ENCODE assay signal across 8 cellular contexts in the genomic region with DNA sequence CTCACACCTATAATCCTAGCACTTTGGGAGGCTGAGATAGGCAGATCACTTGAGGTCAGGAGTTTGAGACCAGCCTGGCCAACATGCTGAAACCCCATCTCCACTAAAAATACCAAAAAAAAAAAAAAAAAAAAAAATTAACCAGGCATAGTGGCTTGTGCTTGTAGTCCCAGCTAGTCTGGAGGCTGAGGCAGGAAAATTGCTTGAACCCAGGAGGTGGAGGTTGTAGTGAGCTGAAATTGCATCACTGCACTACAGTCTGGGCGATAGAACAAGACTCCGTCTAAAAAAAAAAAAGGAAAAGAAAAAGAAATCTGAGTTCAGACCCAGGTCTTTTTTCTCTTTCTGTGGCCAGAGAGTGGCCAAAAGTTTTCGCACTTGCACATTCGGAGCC. TPM values are rescaled to one million over a fixed set of nuclear protein-coding genes. Genes with fewer than 3 reads are reported as not detected.
A peak's percentile ranks its signal among the peaks of the same experiment; 100 is the strongest.
DNase-seq lines count a peak whose midpoint lies in the region; ATAC-seq, FAIRE-seq and TF ChIP-seq lines count a peak whose summit lies in the region.
"Not testable (repeated sequence)": the region's sequence is repeated elsewhere in the genome, so short reads cannot be mapped to it uniquely, and the experiment has no call there.

No MANE protein-coding gene starts in this region.

- not testable (repeated sequence) for H2AFZ ChIP-seq in GM23338

- not testable (repeated sequence) for DNase-seq in A549 (ENCODE audit: low read depth in 1 of 2, low spot score in 1 of 2); GM23338 (ENCODE audit: low spot score); activated CD4-positive, alpha-beta T cell treated with anti-CD3 and anti-CD28 coated beads for 36 hours; activated naive CD4-positive, alpha-beta T cell treated with anti-CD3 and anti-CD28 coated beads for 36 hours; naive B cell; progenitor cell of endocrine pancreas (ENCODE audit: low spot score, unreplicated experiment)
- peak; percentile 43 for DNase-seq in NB4 (ENCODE audit: low read depth)

- not testable (repeated sequence) for H3K4me3 ChIP-seq in A549, GM23338
- peak overlapping the region; percentile 78 for H3K4me3 ChIP-seq in NB4 (ENCODE audit: low read depth, low read length)

- TF ChIP-seq RAD21 in A549 (conservative IDR thresholded peaks at IDR 0.05 in 1 of 2, IDR thresholded peaks at IDR 0.05 in 1 of 2), result not testable (repeated sequence)

- TF ChIP-seq CTCF in A549 (IDR thresholded peaks at IDR 0.05); GM23338 (conservative IDR thresholded peaks at IDR 0.05; ENCODE audit: low read depth in 2 of 2); NB4 (IDR thresholded peaks at IDR 0.05; ENCODE audit: low read depth, low read length); progenitor cell of endocrine pancreas (IDR thresholded peaks at IDR 0.05; ENCODE audit: unreplicated experiment): not testable (repeated sequence)

- H3K27ac ChIP-seq in A549; GM23338 (ENCODE audit: low read depth): not testable (repeated sequence)

- not testable (repeated sequence) for H3K36me3 ChIP-seq in GM23338 (ENCODE audit: insufficient read depth)

- intact Hi-C loops in activated CD4-positive, alpha-beta T cell treated with anti-CD3 and anti-CD28 coated beads for 36 hours (cut with DNase I, micrococcal nuclease), result loop anchor here in 1 of 2 experiments (2.0 kb wide), 1 partner anchor 67 kb away; the partner anchor contains the start of gene TMBIM4
- intact Hi-C loops in activated naive CD4-positive, alpha-beta T cell treated with anti-CD3 and anti-CD28 coated beads for 36 hours (cut with micrococcal nuclease), result not testable (repeated sequence)
- intact Hi-C loops in dendritic cell treated with granulocyte-macrophage colony-stimulating factor and Interleukin-4, amounts not matched to agents 40 ng/mL and 50 ng/mL, for 4 days (cut with micrococcal nuclease), result loop anchor here (2.0 to 5.0 kb wide), 3 partner anchors 33 to 104 kb away; partner anchors contain the start of genes HELB and LLPH

- POLR2A ChIA-PET in A549 (lab: Yijun Ruan, JAX); activated CD4-positive, alpha-beta T cell treated with anti-CD3 and anti-CD28 coated beads for 36 hours (lab: Charles Lee): not testable (repeated sequence)

- H3K27me3 Mint-ChIP-seq in GM23338 (ENCODE audit: insufficient read depth, low read depth, poor library complexity); dendritic cell treated with granulocyte-macrophage colony-stimulating factor and Interleukin-4, amounts not matched to agents 40 ng/mL and 50 ng/mL, for 4 days; naive B cell: not testable (repeated sequence)
- peaks cover 24% of the 10 kb centered on the region for H3K27me3 Mint-ChIP-seq in activated CD4-positive, alpha-beta T cell treated with anti-CD3 and anti-CD28 coated beads for 36 hours
- H3K27me3 Mint-ChIP-seq in activated naive CD4-positive, alpha-beta T cell treated with anti-CD3 and anti-CD28 coated beads for 36 hours (ENCODE audit: low read depth), result peaks cover 39% of the 10 kb centered on the region
- peaks cover 49% of the 10 kb centered on the region for H3K27me3 Mint-ChIP-seq in progenitor cell of endocrine pancreas

- not testable (repeated sequence) for FAIRE-seq in A549 (lab: Jason Lieb, UNC)

- not testable (repeated sequence) for H3K9me3 ChIP-seq in A549

- H3K4me1 Mint-ChIP-seq in GM23338, result peaks cover 32% of the 10 kb centered on the region
- H3K4me1 Mint-ChIP-seq in activated CD4-positive, alpha-beta T cell treated with anti-CD3 and anti-CD28 coated beads for 36 hours; activated naive CD4-positive, alpha-beta T cell treated with anti-CD3 and anti-CD28 coated beads for 36 hours (ENCODE audit: low read depth); progenitor cell of endocrine pancreas (ENCODE audit: low read depth): not testable (repeated sequence)
- peaks cover 71% of the 10 kb centered on the region for H3K4me1 Mint-ChIP-seq in dendritic cell treated with granulocyte-macrophage colony-stimulating factor and Interleukin-4, amounts not matched to agents 40 ng/mL and 50 ng/mL, for 4 days (ENCODE audit: low read depth)
- peaks cover 24 to 38% (median 29%) of the 10 kb centered on the region in 3 donors for H3K4me1 Mint-ChIP-seq in naive B cell

- not testable (repeated sequence) for H3K27me3 ChIP-seq in GM23338 (ENCODE audit: insufficient read depth)

- WGBS in A549 (ENCODE audit: missing lambda C conversion rate), result 91% methylated on average over 4 of the region's 4 CpGs

- CTCF ChIA-PET in A549 (lab: Yijun Ruan, JAX), result interaction anchor here (0.6 to 2.4 kb wide), 5 partner anchors 10 to 614 kb away, joined by 3 to 8 read pairs (median 4); partner anchors contain the start of gene TMBIM4
- CTCF ChIA-PET in activated CD4-positive, alpha-beta T cell treated with anti-CD3 and anti-CD28 coated beads for 36 hours (lab: Charles Lee), result interaction anchor here (0.9 to 1.9 kb wide), 6 partner anchors 10 to 97 kb away, joined by 3 to 10 read pairs (median 3); partner anchors contain the start of gene TMBIM4
- CTCF ChIA-PET in activated naive CD4-positive, alpha-beta T cell treated with anti-CD3 and anti-CD28 coated beads for 36 hours (lab: Charles Lee), result interaction anchor here (0.7 to 1.9 kb wide), 8 partner anchors 34 to 1393 kb away, joined by 3 to 13 read pairs (median 4); partner anchors contain the start of genes LLPH and TMBIM4

- H3K36me3 Mint-ChIP-seq in GM23338 (ENCODE audit: low read depth); activated CD4-positive, alpha-beta T cell treated with anti-CD3 and anti-CD28 coated beads for 36 hours (ENCODE audit: low read depth); activated naive CD4-positive, alpha-beta T cell treated with anti-CD3 and anti-CD28 coated beads for 36 hours (ENCODE audit: low read depth); naive B cell; progenitor cell of endocrine pancreas (ENCODE audit: insufficient read depth): not testable (repeated sequence)
- H3K36me3 Mint-ChIP-seq in dendritic cell treated with granulocyte-macrophage colony-stimulating factor and Interleukin-4, amounts not matched to agents 40 ng/mL and 50 ng/mL, for 4 days (ENCODE audit: low read depth), result peaks cover 27% of the 10 kb centered on the region

- peak overlapping the region; percentile 97 for H3K4me2 ChIP-seq in A549
- H3K4me2 ChIP-seq in GM23338, result not testable (repeated sequence)

- not testable (repeated sequence) for H3K27ac Mint-ChIP-seq in GM23338; activated CD4-positive, alpha-beta T cell treated with anti-CD3 and anti-CD28 coated beads for 36 hours; activated naive CD4-positive, alpha-beta T cell treated with anti-CD3 and anti-CD28 coated beads for 36 hours; progenitor cell of endocrine pancreas
- H3K27ac Mint-ChIP-seq in dendritic cell treated with granulocyte-macrophage colony-stimulating factor and Interleukin-4, amounts not matched to agents 40 ng/mL and 50 ng/mL, for 4 days, result peak overlapping the region; percentile 85
- peak overlapping the region in 1 of 6 donors; percentile 17 for H3K27ac Mint-ChIP-seq in naive B cell

- not testable (repeated sequence) for H3K9me3 Mint-ChIP-seq in GM23338; activated CD4-positive, alpha-beta T cell treated with anti-CD3 and anti-CD28 coated beads for 36 hours (ENCODE audit: low read depth); activated naive CD4-positive, alpha-beta T cell treated with anti-CD3 and anti-CD28 coated beads for 36 hours; dendritic cell treated with granulocyte-macrophage colony-stimulating factor and Interleukin-4, amounts not matched to agents 40 ng/mL and 50 ng/mL, for 4 days; naive B cell; progenitor cell of endocrine pancreas (ENCODE audit: low read depth)

- H3K9me2 ChIP-seq in GM23338 (ENCODE audit: insufficient read depth), result not testable (repeated sequence)

- H3K79me2 ChIP-seq in GM23338 (replicated peaks; ENCODE audit: insufficient read depth), result not testable (repeated sequence)

- H3K4me3 Mint-ChIP-seq in GM23338 (peak overlapping the region; percentile 59; the same call in 2 of the 3 replicates), naive B cell (peak overlapping the region in 7 of 8 donors; percentile 1 to 82 (median 72)), progenitor cell of endocrine pancreas (ENCODE audit: low read depth) (peak overlapping the region; percentile 46)
- H3K4me3 Mint-ChIP-seq in activated CD4-positive, alpha-beta T cell treated with anti-CD3 and anti-CD28 coated beads for 36 hours, result peak overlapping the region; percentile 38
- H3K4me3 Mint-ChIP-seq in activated naive CD4-positive, alpha-beta T cell treated with anti-CD3 and anti-CD28 coated beads for 36 hours, result peak overlapping the region; percentile 29
- peak overlapping the region; percentile 34 for H3K4me3 Mint-ChIP-seq in dendritic cell treated with granulocyte-macrophage colony-stimulating factor and Interleukin-4, amounts not matched to agents 40 ng/mL and 50 ng/mL, for 4 days

- not testable (repeated sequence) for H3K4me1 ChIP-seq in A549
- peaks cover 35% of the 10 kb centered on the region for H3K4me1 ChIP-seq in GM23338 (ENCODE audit: insufficient read depth)

- not testable (repeated sequence) for TF ChIP-seq POLR2A in A549 (IDR thresholded peaks at IDR 0.05; ENCODE audit: low read length); NB4 (IDR thresholded peaks at IDR 0.05; ENCODE audit: extremely low read depth, insufficient read length)

- not testable (repeated sequence) for TF ChIP-seq EP300 in A549 (IDR thresholded peaks at IDR 0.05)

- ATAC-seq in A549; GM23338; activated CD4-positive, alpha-beta T cell treated with anti-CD3 and anti-CD28 coated beads for 36 hours; naive B cell (ENCODE audit: low read depth in 2 of 2): not testable (repeated sequence)

- H4K20me1 ChIP-seq in GM23338 (replicated peaks; ENCODE audit: insufficient read depth), result not testable (repeated sequence)

- not testable (repeated sequence) for H3F3A ChIP-seq in GM23338 (replicated peaks; ENCODE audit: low read depth)

RNA-seq across cellular contexts. Expression of gene IRAK3, which starts 47.3 kb away (rescaled TPM):
- polyA plus RNA-seq in A549 (2011; rRNA removed) (0.25 and 0.30 TPM in 2 replicates), A549 (2017; fragmentation: RNase III; extraction: RNeasy Plus Mini Kit Qiagen cat#74134 plus additional on column Dnase treatment) (0.06 to 0.16 TPM (median 0.12 TPM) in 3 replicates), GM23338 (2016; fragmentation: Nextera tagmentation; extraction: Ambion mirVana) (0.47 and 0.53 TPM in 2 replicates), naive B cell (ENCODE audit: low read depth in 6 of 6) (1 to 10 TPM in 5 of 6 donors, not detected in 1; 1.7 to 7.3 (median 2.1) TPM)
- 0.04 and 0.05 TPM in 2 replicates for polyA plus RNA-seq in A549 (2012; cell fraction: cytosol; rRNA removed)
- 0.05 and 0.06 TPM in 2 replicates for polyA plus RNA-seq in A549 (2012; cell fraction: nucleus; rRNA removed)
- polyA minus RNA-seq in A549 (2011; rRNA and poly(A)+ RNA removed), result 0.05 and 0.21 TPM in 2 replicates
- 1.6 and 1.8 TPM in 2 replicates for total RNA-seq in GM23338 (2014; rRNA removed; shearing (Covaris generic))
- total RNA-seq in activated CD4-positive, alpha-beta T cell treated with anti-CD3 and anti-CD28 coated beads for 36 hours, result 1 to 10 TPM in 1 of 2 experiments, under 1 TPM in 1; 0.82 to 1.1 TPM
- under 1 TPM; 0.32 to 0.38 TPM for total RNA-seq in activated naive CD4-positive, alpha-beta T cell treated with anti-CD3 and anti-CD28 coated beads for 36 hours
- total RNA-seq in progenitor cell of endocrine pancreas, result 0.02 TPM in 1 of 2 replicates, not detected in the other
